19 cellular contexts compared by ENCODE assay signal in the genomic region with DNA sequence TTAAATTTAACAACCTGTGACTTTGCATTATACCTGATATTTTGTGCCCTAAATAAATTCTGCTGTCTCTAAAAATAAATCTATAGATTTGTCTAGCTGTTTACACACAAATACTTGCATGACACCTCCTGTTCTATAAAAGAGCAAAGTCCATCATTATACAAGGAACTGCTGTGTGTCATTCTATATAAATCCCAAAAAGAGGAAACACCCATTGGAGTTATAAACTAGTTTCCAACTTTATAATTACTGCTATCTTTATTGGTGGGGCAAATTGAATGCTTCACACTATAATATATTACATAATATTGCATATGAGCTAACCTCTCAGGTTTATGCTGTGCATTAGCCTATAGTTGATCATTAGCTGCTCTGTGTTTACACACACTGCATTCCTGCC.
DNase-seq lines count a peak whose midpoint lies in the region; ATAC-seq, FAIRE-seq and TF ChIP-seq lines count a peak whose summit lies in the region.
"Had no signal": no experiment of that assay in that cellular context is flagged by ENCODE, and none has a peak within 500 bp of the region (broad histone marks: within the 10 kb centered on the region; RNA-seq: fewer than 3 reads in every experiment).

No MANE protein-coding gene starts in this region.

- H3K4me2 ChIP-seq in GM23248 (ENCODE audit: unreplicated experiment): no peak overlapping the region

- in situ Hi-C loops in GM23248 (cut with MboI): no loop called here

- H3K9me2 ChIP-seq in GM23248 (ENCODE audit: insufficient read depth): no peaks in the 10 kb centered on the region

- H3K9me3 ChIP-seq in colonic mucosa (no peaks in the 10 kb centered on the region), pancreas (no peaks in the 10 kb centered on the region), GM23248 (ENCODE audit: low read depth) (no peaks in the 10 kb centered on the region)
- H3K9me3 ChIP-seq: Caco-2, HAP-1 had no signal

- H3K79me2 ChIP-seq in GM23248 (ENCODE audit: insufficient read depth): no peaks in the 10 kb centered on the region

- ATAC-seq in pancreas (no peak), left lobe of liver (no peak), GM18520 (IDR thresholded peaks at IDR 0.05; ENCODE audit: unreplicated experiment) (no peak)
- ATAC-seq: GM12878 had no signal

- H3K36me3 ChIP-seq in colonic mucosa (no peaks in the 10 kb centered on the region), pancreas (no peaks in the 10 kb centered on the region), GM23248 (ENCODE audit: low read depth) (no peaks in the 10 kb centered on the region)
- H3K36me3 ChIP-seq: HAP-1 had no signal

- H3F3A ChIP-seq in GM23248 (ENCODE audit: insufficient read depth): no peaks in the 10 kb centered on the region

- H3K27ac ChIP-seq in colonic mucosa: peak overlapping the region; percentile 45
- H3K27ac ChIP-seq in pancreas: no peak overlapping the region
- no peak overlapping the region for H3K27ac ChIP-seq in GM23248

- peak; percentile 12 for DNase-seq in LoVo (ENCODE audit: low spot score)
- no peak for DNase-seq in colonic mucosa
- DNase-seq in pancreas: no peak
- no peak for DNase-seq in NOMO-1 (lab: John Stamatoyannopoulos, UW; ENCODE audit: unreplicated experiment in 2 of 2)
- no peak for DNase-seq in GM23248
- no peak for DNase-seq in left lobe of liver (ENCODE audit: low spot score)
- DNase-seq: C1 segment of cervical spinal cord; Caco-2; CD4-positive, alpha-beta memory T cell; DMS153; DMS79; EL; GDM1; GOT3; HFFc6 had no signal

- intact Hi-C loops in colonic mucosa (cut with DNase I) (no loop called here), pancreas (cut with DNase I) (no loop called here)

- no peak overlapping the region for H2AFZ ChIP-seq in GM23248

- H3K27me3 ChIP-seq in colonic mucosa (no peaks in the 10 kb centered on the region), pancreas (no peaks in the 10 kb centered on the region), GM23248 (replicated peaks; ENCODE audit: insufficient read depth) (no peaks in the 10 kb centered on the region)

- H4K20me1 ChIP-seq in GM23248 (ENCODE audit: insufficient read depth): no peaks in the 10 kb centered on the region

- H3K9ac ChIP-seq in colonic mucosa (ENCODE audit: low read depth in 2 of 2, low read length in 2 of 2): no peak overlapping the region
- H3K9ac ChIP-seq in GM23248: no peak overlapping the region

- TF ChIP-seq CTCF in colonic mucosa (IDR thresholded peaks at IDR 0.05) (no peak), pancreas (IDR thresholded peaks at IDR 0.05) (no peak)

- FAIRE-seq in pancreas (lab: Jason Lieb, UNC): peak; percentile 75
- FAIRE-seq: GM12878, H54 had no signal

- no peak overlapping the region for H3K4me3 ChIP-seq in colonic mucosa
- no peak overlapping the region for H3K4me3 ChIP-seq in pancreas
- no peak overlapping the region for H3K4me3 ChIP-seq in GM23248
- H3K4me3 ChIP-seq: GM12878, HAP-1 had no signal

- H3K4me1 ChIP-seq in colonic mucosa: no peaks in the 10 kb centered on the region
- no peaks in the 10 kb centered on the region for H3K4me1 ChIP-seq in pancreas
- peaks cover 6% of the 10 kb centered on the region; the same call in 1 of the 2 replicates for H3K4me1 ChIP-seq in GM23248 (ENCODE audit: insufficient read depth)
- H3K4me1 ChIP-seq: Caco-2, HAP-1 had no signal
